ENCODE assay signal across 1 cellular context in genomic region chr3:138328341-138328740, GRCh38.
TF ChIP-seq lines count a peak whose summit lies in the region.

No MANE protein-coding gene starts in this region.

TF ChIP-seq in GM23338, 12 proteins besides CTCF, POLR2A, EP300 and RAD21 (continued from another document):
- TF ChIP-seq ZNF462 (CRISPR knock-in tag; IDR thresholded peaks at IDR 0.05) (no peak), ZNF331 (CRISPR knock-in tag; IDR thresholded peaks at IDR 0.05; ENCODE audit: low read depth) (no peak), JUNB (IDR thresholded peaks at IDR 0.05; ENCODE audit: unreplicated experiment) (no peak), POLR2AphosphoS5 (IDR thresholded peaks at IDR 0.05; ENCODE audit: low read depth) (no peak), ZNF114 (CRISPR knock-in tag; IDR thresholded peaks at IDR 0.05) (no peak), NANOG (IDR thresholded peaks at IDR 0.05; ENCODE audit: borderline replicate concordance) (no peak)
